In the genomic region with DNA sequence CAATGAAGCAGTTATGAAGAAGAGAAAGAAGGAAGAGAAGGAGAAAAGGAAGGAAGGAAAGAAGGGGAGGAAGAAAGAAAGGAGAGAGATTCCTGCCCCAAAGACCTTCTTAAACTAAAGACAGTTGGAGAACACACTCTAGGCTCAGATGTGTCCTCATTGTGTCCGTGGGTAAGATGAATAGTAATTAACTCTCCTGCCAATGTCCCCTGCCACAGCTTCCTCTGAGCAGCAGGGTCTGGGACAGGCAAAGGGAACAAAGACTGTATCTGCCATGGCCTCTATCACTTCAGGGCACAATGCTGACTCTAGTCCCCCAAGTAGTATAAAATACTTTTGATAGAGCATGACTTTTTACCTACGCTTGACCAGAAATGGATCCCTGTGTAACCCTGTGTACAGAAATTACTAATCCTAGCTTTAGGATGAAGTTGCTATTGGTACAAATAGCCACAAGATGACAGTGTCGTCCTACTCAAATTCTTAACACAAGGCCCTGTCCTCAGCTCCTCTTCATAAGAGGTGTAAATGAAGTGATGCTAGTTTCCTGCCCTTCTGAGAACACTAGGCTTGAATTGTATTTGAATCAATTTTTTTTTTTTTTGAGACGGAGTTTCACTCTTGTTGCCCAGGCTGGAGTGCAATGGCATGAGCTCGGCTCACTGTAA, we compare ENCODE assay signal across 8 cellular contexts.
DNase-seq lines count a peak whose midpoint lies in the region; ATAC-seq, FAIRE-seq and TF ChIP-seq lines count a peak whose summit lies in the region.

No MANE protein-coding gene starts in this region.

- H3K9me3 Mint-ChIP-seq in T-cell, result no peaks in the 10 kb centered on the region

- intact Hi-C loops in left colon (cut with DNase I, micrococcal nuclease), result loop anchor here in 1 of 2 donors (2.0 to 5.0 kb wide), 2 partner anchors 38 to 415 kb away; no protein-coding TSS in a partner anchor

- H3K27me3 Mint-ChIP-seq in T-cell, result peaks cover 4 to 5% of the 10 kb centered on the region in 2 donors

- H3K4me3 ChIP-seq in cardiac fibroblast (replicated peaks in 1 of 2; ENCODE audit: low read depth in 2 of 2, low read length in 2 of 2), result no peak overlapping the region

- no peak overlapping the region for H3K27ac Mint-ChIP-seq in T-cell

- ATAC-seq in left colon, result peak; percentile 20
- no peak for ATAC-seq in T-cell (replicated peaks in 1 of 4)

- CTCF ChIA-PET in T-cell (lab: Charles Lee), result interaction anchor here (0.7 to 2.3 kb wide), 9 partner anchors 8 to 881 kb away, joined by 3 to 7 read pairs (median 5); no protein-coding TSS in a partner anchor

- FAIRE-seq in HTR-8/SVneo (lab: Jason Lieb, UNC) (no peak), urothelium cell line (lab: Jason Lieb, UNC) (no peak)

- no peaks in the 10 kb centered on the region for H3K4me1 Mint-ChIP-seq in T-cell

- H3K4me3 Mint-ChIP-seq in T-cell, result no peak overlapping the region

- DNase-seq in GM04503 (ENCODE audit: low read depth), result peak; percentile 26
- DNase-seq in HTR-8/SVneo (ENCODE audit: insufficient read length, low spot score), result peak; percentile 57
- peak; percentile 88 for DNase-seq in NCI-H82 (lab: John Stamatoyannopoulos, UW)
- peak; percentile 73 to 82 for DNase-seq in cardiac fibroblast (ENCODE audit: low read depth in 2 of 2)
- DNase-seq in left colon, result no peak
- peak; percentile 38 for DNase-seq in urothelium cell line (ENCODE audit: low spot score)
- no peak for DNase-seq in T-cell
- DNase-seq in NCI-H226, result no peak

- POLR2A ChIA-PET in T-cell (lab: Charles Lee), result interaction anchor here in 1 of 2 donors (0.7 kb wide), 1 partner anchor 463 kb away, joined by 3 read pairs; no protein-coding TSS in a partner anchor

- peak; percentile 82 for TF ChIP-seq CTCF in cardiac fibroblast (IDR thresholded peaks at IDR 0.05; ENCODE audit: low read depth, low read length)

- H3K36me3 Mint-ChIP-seq in T-cell, result no peaks in the 10 kb centered on the region

Comparison
In these comparisons a context has a peak if more than half of its experiments do, and no peak if none do; other contexts are left out.
1. DNase-seq: peak in GM04503 (single experiment), HTR-8/SVneo (single experiment), NCI-H82 (single experiment), cardiac fibroblast (2 of 2) and urothelium cell line (single experiment); none in left colon (0 of 2), T-cell (0 of 34) and NCI-H226 (single experiment).